ENCODE assay signal across 10 cellular contexts in the genomic region with DNA sequence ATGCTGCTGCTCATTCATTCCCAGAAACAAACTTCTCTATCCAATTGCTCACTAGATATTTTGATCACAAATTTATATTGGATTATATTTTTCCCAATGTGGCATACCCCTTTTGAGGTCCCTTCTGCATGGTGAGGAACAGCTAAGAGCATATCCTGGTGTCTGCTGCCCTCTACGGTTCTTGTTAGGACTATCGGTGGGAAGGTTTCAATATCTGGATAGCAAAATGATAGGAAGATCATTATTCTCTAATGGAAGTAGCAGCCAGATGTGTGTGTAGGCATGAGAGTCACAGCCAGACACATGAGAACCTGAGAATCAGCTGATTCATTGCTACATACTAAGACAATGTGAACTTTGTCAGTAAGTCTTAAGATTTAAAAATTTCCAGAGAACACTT.
DNase-seq lines count a peak whose midpoint lies in the region; ATAC-seq, FAIRE-seq and TF ChIP-seq lines count a peak whose summit lies in the region.
"Had no signal": no experiment of that assay in that cellular context is flagged by ENCODE, and none has a peak within 500 bp of the region (broad histone marks: within the 10 kb centered on the region; RNA-seq: fewer than 3 reads in every experiment).

No MANE protein-coding gene starts in this region.

- no peak overlapping the region for H3K27ac Mint-ChIP-seq in natural killer cell
- H3K27ac Mint-ChIP-seq: activated naive CD8-positive, alpha-beta T cell had no signal

- H4K20me1 ChIP-seq in HepG2 (ENCODE audit: insufficient read depth, low read length), result no peaks in the 10 kb centered on the region
- H4K20me1 ChIP-seq in OCI-LY1 (ENCODE audit: insufficient read depth, low read length), result no peaks in the 10 kb centered on the region

- POLR2A ChIA-PET in HepG2 (lab: Yijun Ruan, JAX), result no interaction called here

- BruUV-seq in HepG2 (replicated peaks; lab: Mats Ljungman, UMichigan), result no TSS peak

- no peak overlapping the region for H3K4me3 Mint-ChIP-seq in natural killer cell
- H3K4me3 Mint-ChIP-seq: activated naive CD8-positive, alpha-beta T cell had no signal

- peak; percentile 78 for ATAC-seq in HepG2
- no peak for ATAC-seq in right lobe of liver
- ATAC-seq in natural killer cell, result no peak
- ATAC-seq in GM19351 (IDR thresholded peaks at IDR 0.05; ENCODE audit: unreplicated experiment), result no peak
- ATAC-seq in activated CD4-positive, CD25-positive, alpha-beta regulatory T cell treated with anti-CD3 and anti-CD28 coated beads, Interleukin-2, amount 50 U/mL, for 24 hours, result no peak

- H3K4me1 Mint-ChIP-seq in natural killer cell, result no peaks in the 10 kb centered on the region

- H3F3A ChIP-seq in OCI-LY1 (ENCODE audit: insufficient read depth, low read length), result no peaks in the 10 kb centered on the region

- H3K9ac ChIP-seq in HepG2 (ENCODE audit: insufficient read depth, low read depth, low read length), result no peak overlapping the region
- H3K9ac ChIP-seq in OCI-LY1 (ENCODE audit: low read length), result no peak overlapping the region

- intact Hi-C loops in HepG2 (cut with micrococcal nuclease; ENCODE audit: unreplicated experiment) (loop anchor here (1.0 to 2.0 kb wide), 3 partner anchors 26 to 563 kb away; no protein-coding TSS in a partner anchor), right lobe of liver (cut with DNase I) (no loop called here), natural killer cell (cut with micrococcal nuclease) (no loop called here)

- H3K79me2 ChIP-seq in HepG2 (ENCODE audit: insufficient read depth, low read length), result no peaks in the 10 kb centered on the region
- no peaks in the 10 kb centered on the region for H3K79me2 ChIP-seq in OCI-LY1 (ENCODE audit: insufficient read depth, low read length)

- no peaks in the 10 kb centered on the region for H3K27me3 Mint-ChIP-seq in natural killer cell (ENCODE audit: low read depth in 2 of 2)
- H3K27me3 Mint-ChIP-seq: activated naive CD8-positive, alpha-beta T cell had no signal

- H3K4me1 ChIP-seq in HepG2 (ENCODE audit: insufficient read depth, low read length) (peaks cover under 1% of the 10 kb centered on the region; the same call in 1 of the 2 replicates), right lobe of liver (no peaks in the 10 kb centered on the region), OCI-LY1 (ENCODE audit: insufficient read depth, low read length, severe bottlenecking) (no peaks in the 10 kb centered on the region)

- H3K4me2 ChIP-seq in HepG2 (ENCODE audit: low read depth, low read length), result no peak overlapping the region
- H3K4me2 ChIP-seq in OCI-LY1 (ENCODE audit: low read length), result no peak overlapping the region

- DNase-seq in HepG2 (ENCODE audit: low spot score) (peak; percentile 32), right lobe of liver (no peak), fibroblast of peridontal ligament (ENCODE audit: extremely low read depth) (peak; percentile 4), urothelium cell line (ENCODE audit: low spot score) (peak; percentile 10), natural killer cell (no peak)
- DNase-seq: GF-D8 had no signal

- H3K9me2 ChIP-seq in OCI-LY1 (ENCODE audit: low read depth, low read length), result no peaks in the 10 kb centered on the region

- no peaks in the 10 kb centered on the region for H3K9me3 ChIP-seq in HepG2 (ENCODE audit: low read length)
- no peaks in the 10 kb centered on the region for H3K9me3 ChIP-seq in right lobe of liver
- H3K9me3 ChIP-seq in OCI-LY1 (ENCODE audit: low read length), result no peaks in the 10 kb centered on the region

- H3K4me3 ChIP-seq in HepG2 (replicated peaks in 1 of 3; ENCODE audit: insufficient read depth in 1 of 3, low read depth in 2 of 3, low read length in 3 of 3) (no peak overlapping the region), right lobe of liver (no peak overlapping the region), OCI-LY1 (ENCODE audit: low read depth, low read length, poor library complexity, severe bottlenecking) (no peak overlapping the region)

- H2AFZ ChIP-seq in HepG2 (ENCODE audit: low read length) (no peak overlapping the region), OCI-LY1 (ENCODE audit: low read length) (no peak overlapping the region)

- no peaks in the 10 kb centered on the region for H3K36me3 ChIP-seq in HepG2 (replicated peaks in 1 of 2; ENCODE audit: control insufficient read depth in 1 of 2, insufficient read depth in 2 of 2, low read length in 2 of 2)
- H3K36me3 ChIP-seq in right lobe of liver, result no peaks in the 10 kb centered on the region
- no peaks in the 10 kb centered on the region for H3K36me3 ChIP-seq in OCI-LY1 (ENCODE audit: insufficient read depth, low read length)

- TF ChIP-seq RAD21 in HepG2 (CRISPR knock-in tag; IDR thresholded peaks at IDR 0.05), result no peak

- FAIRE-seq in HepG2 (lab: Jason Lieb, UNC) (no peak), urothelium cell line (lab: Jason Lieb, UNC) (no peak)

- in situ Hi-C loops in HepG2 (cut with HindIII; ENCODE audit: extremely low pct_ligation_motif_present, low pct_unique_long_range_greater_than_20kb), result no loop called here

- no peaks in the 10 kb centered on the region for H3K36me3 Mint-ChIP-seq in natural killer cell
- H3K36me3 Mint-ChIP-seq: activated naive CD8-positive, alpha-beta T cell had no signal

- CTCF ChIA-PET in HepG2 (lab: Yijun Ruan, JAX; ENCODE audit: low intra/inter-chr PET ratio, low total read pairs), result no interaction called here

- TF ChIP-seq CTCF in HepG2 (CRISPR knock-in tag; IDR thresholded peaks at IDR 0.05) (peak; percentile 70), right lobe of liver (IDR thresholded peaks at IDR 0.05) (peak in 2 of 4 donors; percentile 7 to 12), OCI-LY1 (IDR thresholded peaks at IDR 0.05; ENCODE audit: low read length) (peak; percentile 41; the same call in 1 of the 2 replicates), natural killer cell (IDR thresholded peaks at IDR 0.05) (no peak)

- H3K27me3 ChIP-seq in HepG2 (ENCODE audit: control insufficient read depth in 1 of 2, insufficient read depth in 2 of 2, low read length in 2 of 2) (no peaks in the 10 kb centered on the region; a peak in 1 of 5 replicates), right lobe of liver (no peaks in the 10 kb centered on the region), OCI-LY1 (ENCODE audit: insufficient read depth, low read length) (no peaks in the 10 kb centered on the region)

- no peak for TF ChIP-seq EP300 in HepG2 (IDR thresholded peaks at IDR 0.05; ENCODE audit: low read depth in 2 of 2, low read length in 2 of 2)
- TF ChIP-seq EP300 in HepG2 (CRISPR knock-in tag; IDR thresholded peaks at IDR 0.05; ENCODE audit: borderline replicate concordance), result no peak

- peaks cover 15 to 17% of the 10 kb centered on the region in 2 donors for H3K9me3 Mint-ChIP-seq in natural killer cell

- WGBS in HepG2 (ENCODE audit: low lambda C conversion rate), result 0% methylated on average over 2 of the region's 2 CpGs
- 22% methylated on average over 2 of the region's 2 CpGs for WGBS in right lobe of liver (ENCODE audit: insufficient coverage, low coverage, low lambda C conversion rate, missing lambda C conversion rate)

- TF ChIP-seq POLR2A in HepG2 (IDR thresholded peaks at IDR 0.05; ENCODE audit: insufficient read depth in 1 of 2, low read depth in 2 of 2, low read length in 2 of 2) (no peak), right lobe of liver (IDR thresholded peaks at IDR 0.05) (no peak)

- H3K27ac ChIP-seq in HepG2 (ENCODE audit: extremely low read length, insufficient read depth, low read length), result no peak overlapping the region
- H3K27ac ChIP-seq in right lobe of liver, result no peak overlapping the region
- H3K27ac ChIP-seq in OCI-LY1 (ENCODE audit: low read depth, low read length, poor library complexity, severe bottlenecking), result no peak overlapping the region

TF ChIP-seq in HepG2, 621 proteins besides CTCF, POLR2A, EP300 and RAD21 (continues in another document):
- TF ChIP-seq STAT6 (CRISPR knock-in tag; IDR thresholded peaks at IDR 0.05; ENCODE audit: borderline replicate concordance) (no peak), KMT2B (CRISPR knock-in tag; IDR thresholded peaks at IDR 0.05) (no peak), ZNF7 (CRISPR knock-in tag; IDR thresholded peaks at IDR 0.05) (peak; percentile 81), SMC3 (IDR thresholded peaks at IDR 0.05; ENCODE audit: low read length) (0 out of 2 replicates have a peak, but pooled peaks have one; percentile 35), HNF4G (IDR thresholded peaks at IDR 0.05; ENCODE audit: borderline replicate concordance, low read depth, low read length) (no peak), HNF4G (CRISPR knock-in tag; IDR thresholded peaks at IDR 0.05; ENCODE audit: borderline replicate concordance, low read depth) (no peak), TBP (CRISPR knock-in tag; IDR thresholded peaks at IDR 0.05) (no peak)

Comparison
In these comparisons a context has a peak if more than half of its experiments do, and no peak if none do; other contexts are left out.
1. DNase-seq: peak in HepG2 (single experiment), fibroblast of peridontal ligament (single experiment) and urothelium cell line (single experiment); none in right lobe of liver (0 of 3) and natural killer cell (single experiment).